Comparison of ENCODE assay signal across 1 cellular context in the genomic region with DNA sequence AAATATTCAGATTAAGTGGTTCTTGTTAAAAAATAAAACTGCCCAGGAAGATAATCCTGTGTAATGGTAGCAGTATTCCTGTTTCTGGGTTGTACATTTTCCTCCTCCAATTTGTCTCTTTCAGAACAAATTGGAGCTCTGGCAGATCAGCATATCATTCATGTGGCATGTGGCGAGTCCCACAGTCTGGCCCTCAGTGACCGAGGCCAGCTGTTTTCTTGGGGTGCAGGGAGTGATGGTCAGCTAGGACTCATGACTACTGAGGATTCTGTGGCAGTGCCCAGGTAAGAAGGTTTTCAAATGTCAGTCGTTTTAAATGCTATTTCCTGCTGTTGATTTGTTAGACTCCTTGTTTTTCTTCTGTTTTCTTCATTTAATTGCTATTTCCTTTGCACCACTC.
TF ChIP-seq lines count a peak whose summit lies in the region.

No MANE protein-coding gene starts in this region.

TF ChIP-seq in GM23338, 12 proteins besides CTCF, POLR2A, EP300 and RAD21 (continued from another document):
- TF ChIP-seq ZNF462 (CRISPR knock-in tag; IDR thresholded peaks at IDR 0.05), result no peak
- no peak for TF ChIP-seq STAT1 (IDR thresholded peaks at IDR 0.05; ENCODE audit: unreplicated experiment)
- no peak for TF ChIP-seq POLR2AphosphoS5 (IDR thresholded peaks at IDR 0.05; ENCODE audit: low read depth)
- TF ChIP-seq, protein P1, sequence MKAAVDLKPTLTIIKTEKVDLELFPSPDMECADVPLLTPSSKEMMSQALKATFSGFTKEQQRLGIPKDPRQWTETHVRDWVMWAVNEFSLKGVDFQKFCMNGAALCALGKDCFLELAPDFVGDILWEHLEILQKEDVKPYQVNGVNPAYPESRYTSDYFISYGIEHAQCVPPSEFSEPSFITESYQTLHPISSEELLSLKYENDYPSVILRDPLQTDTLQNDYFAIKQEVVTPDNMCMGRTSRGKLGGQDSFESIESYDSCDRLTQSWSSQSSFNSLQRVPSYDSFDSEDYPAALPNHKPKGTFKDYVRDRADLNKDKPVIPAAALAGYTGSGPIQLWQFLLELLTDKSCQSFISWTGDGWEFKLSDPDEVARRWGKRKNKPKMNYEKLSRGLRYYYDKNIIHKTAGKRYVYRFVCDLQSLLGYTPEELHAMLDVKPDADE (IDR thresholded peaks at IDR 0.05), result no peak
- no peak for TF ChIP-seq NANOG (IDR thresholded peaks at IDR 0.05; ENCODE audit: borderline replicate concordance)
- TF ChIP-seq ZNF331 (CRISPR knock-in tag; IDR thresholded peaks at IDR 0.05; ENCODE audit: low read depth), result no peak
